In genomic region chr6:124007915-124008688, GRCh38 we compare ENCODE assay signal across 1 cellular context.
TF ChIP-seq lines count a peak whose summit lies in the region.

No MANE protein-coding gene starts in this region.

TF ChIP-seq in HEK293, 187 proteins besides CTCF, POLR2A, EP300 and RAD21 (continued from another document):
- TF ChIP-seq, protein P1, sequence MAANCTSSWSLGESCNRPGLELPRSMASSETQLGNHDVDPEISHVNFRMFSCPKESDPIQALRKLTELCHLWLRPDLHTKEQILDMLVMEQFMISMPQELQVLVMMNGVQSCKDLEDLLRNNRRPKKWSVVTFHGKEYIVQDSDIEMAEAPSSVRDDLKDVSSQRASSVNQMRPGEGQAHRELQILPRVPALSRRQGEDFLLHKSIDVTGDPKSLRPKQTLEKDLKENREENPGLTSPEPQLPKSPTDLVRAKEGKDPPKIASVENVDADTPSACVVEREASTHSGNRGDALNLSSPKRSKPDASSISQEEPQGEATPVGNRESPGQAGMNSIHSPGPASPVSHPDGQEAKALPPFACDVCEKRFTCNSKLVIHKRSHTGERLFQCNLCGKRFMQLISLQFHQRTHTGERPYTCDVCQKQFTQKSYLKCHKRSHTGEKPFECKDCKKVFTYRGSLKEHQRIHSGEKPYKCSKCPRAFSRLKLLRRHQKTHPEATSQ (tag by site-specific recombination; IDR thresholded peaks at IDR 0.05): no peak
- TF ChIP-seq OVOL3 (tag by site-specific recombination; IDR thresholded peaks at IDR 0.05): no peak
- no peak for TF ChIP-seq ZNF654 (tag by site-specific recombination; IDR thresholded peaks at IDR 0.05; ENCODE audit: low read depth)
- no peak for TF ChIP-seq ZNF26 (tag by site-specific recombination; IDR thresholded peaks at IDR 0.05)
- no peak for TF ChIP-seq ZNF132 (tag by site-specific recombination; IDR thresholded peaks at IDR 0.05; ENCODE audit: borderline replicate concordance)
- no peak for TF ChIP-seq ZNF391 (tag by site-specific recombination; IDR thresholded peaks at IDR 0.05; ENCODE audit: borderline replicate concordance, low read depth)
- TF ChIP-seq IKZF3 (tag by site-specific recombination; IDR thresholded peaks at IDR 0.05): no peak
- TF ChIP-seq ZNF114 (tag by site-specific recombination; IDR thresholded peaks at IDR 0.05): no peak
